In the genomic region with DNA sequence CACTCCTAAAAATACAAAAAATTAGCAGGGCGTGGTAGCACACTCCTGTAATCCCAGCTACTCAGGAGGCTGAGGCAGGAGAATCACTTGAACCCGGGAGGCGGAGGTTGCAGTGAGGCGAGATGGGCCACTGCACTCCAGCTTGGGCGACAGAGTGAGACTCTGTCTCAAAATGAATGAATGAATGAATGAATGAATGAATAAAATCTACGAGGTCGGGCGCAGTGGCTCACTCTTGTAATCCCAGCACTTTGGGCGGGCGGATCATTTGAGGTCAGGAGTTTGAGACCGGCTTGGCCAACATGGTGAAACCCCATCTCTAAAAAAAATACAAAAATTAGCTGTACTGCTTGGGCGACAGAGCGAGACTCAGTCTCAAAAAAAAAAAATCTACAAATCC, we compare ENCODE assay signal across 7 cellular contexts. TPM values are rescaled to one million over a fixed set of nuclear protein-coding genes. Genes with fewer than 3 reads are reported as not detected.
DNase-seq lines count a peak whose midpoint lies in the region; ATAC-seq and TF ChIP-seq lines count a peak whose summit lies in the region.
"Not testable (repeated sequence)": the region's sequence is repeated elsewhere in the genome, so short reads cannot be mapped to it uniquely, and the experiment has no call there.

No MANE protein-coding gene starts in this region.

- DNase-seq in GM12865 (ENCODE audit: low read depth); Jurkat, Clone E6-1 (ENCODE audit: low read depth, low spot score); WTC11 (ENCODE audit: low spot score); fibroblast of the aortic adventitia (ENCODE audit: low read depth); sigmoid colon: not testable (repeated sequence)

- H3K27ac Mint-ChIP-seq in WTC11, result not testable (repeated sequence)
- H3K27ac Mint-ChIP-seq in brain, result peak overlapping the region in 4 of 5 experiments; percentile 82 to 90 (median 89)

- H3K9me3 Mint-ChIP-seq in WTC11, brain: not testable (repeated sequence)

- CTCF ChIA-PET in WTC11 (lab: Charles Lee), result interaction anchor here (1.0 to 1.5 kb wide), 5 partner anchors 11 to 181 kb away, joined by 3 to 13 read pairs (median 4); a partner anchor contains a TSS

- peaks cover 24% of the 10 kb centered on the region for H3K4me1 Mint-ChIP-seq in WTC11
- H3K4me1 Mint-ChIP-seq in brain, result peaks cover 13% of the 10 kb centered on the region

- not testable (repeated sequence) for H3K27me3 ChIP-seq in sigmoid colon

- peak overlapping the region; percentile 71 for H3K4me3 ChIP-seq in GM12865 (ENCODE audit: low read depth, low read length)
- H3K4me3 ChIP-seq in Jurkat, Clone E6-1 (ENCODE audit: low read length), result peak overlapping the region; percentile 78
- peak overlapping the region; percentile 77 for H3K4me3 ChIP-seq in fibroblast of the aortic adventitia (ENCODE audit: low read depth, low read length)
- peak overlapping the region; percentile 64 for H3K4me3 ChIP-seq in mesodermal cell (ENCODE audit: extremely low read depth, insufficient read depth, low read length, poor library complexity, severe bottlenecking)
- H3K4me3 ChIP-seq in sigmoid colon, result peak overlapping the region; percentile 67 to 96 (median 78)

- 77 to 99% methylated on average over 7 to 10 of the region's 13 CpGs for WGBS in mesodermal cell (ENCODE audit: insufficient coverage in 2 of 2), 2 experiments
- 66 to 71% methylated on average over 13 of the region's 13 CpGs for WGBS in sigmoid colon, 2 donors

- intact Hi-C loops in sigmoid colon (cut with DNase I), result not testable (repeated sequence)

- not testable (repeated sequence) for H3K36me3 Mint-ChIP-seq in WTC11, brain

- TF ChIP-seq POLR2A in sigmoid colon (IDR thresholded peaks at IDR 0.05), result not testable (repeated sequence)

- H3K9me3 ChIP-seq in mesodermal cell (ENCODE audit: control insufficient read depth, low read length); sigmoid colon: not testable (repeated sequence)

- H3K4me1 ChIP-seq in mesodermal cell (ENCODE audit: control insufficient read depth, insufficient read depth, low read length, poor library complexity, severe bottlenecking), result not testable (repeated sequence)
- H3K4me1 ChIP-seq in sigmoid colon, result peaks cover 0 to 15% (median 3%) of the 10 kb centered on the region in 4 donors

- not testable (repeated sequence) for ATAC-seq in WTC11

- not testable (repeated sequence) for H3K27ac ChIP-seq in mesodermal cell (ENCODE audit: low read depth, low read length, severe bottlenecking)
- peak overlapping the region; percentile 86 to 93 (median 90) for H3K27ac ChIP-seq in sigmoid colon

- TF ChIP-seq CTCF in GM12865 (IDR thresholded peaks at IDR 0.05; ENCODE audit: insufficient read depth, low read depth, low read length, missing control alignments); WTC11 (IDR thresholded peaks at IDR 0.05); brain (conservative IDR thresholded peaks at IDR 0.05); fibroblast of the aortic adventitia (IDR thresholded peaks at IDR 0.05; ENCODE audit: insufficient read depth, low read length); sigmoid colon (IDR thresholded peaks at IDR 0.05): not testable (repeated sequence)

- not testable (repeated sequence) for H3K36me3 ChIP-seq in mesodermal cell (ENCODE audit: control insufficient read depth, insufficient read depth, low read length); sigmoid colon

- not testable (repeated sequence) for TF ChIP-seq EP300 in sigmoid colon (IDR thresholded peaks at IDR 0.05)

- POLR2A ChIA-PET in WTC11 (lab: Charles Lee), result interaction anchor here (0.5 to 1.0 kb wide), 3 partner anchors 15 to 39 kb away, joined by 3 read pairs; no protein-coding TSS in a partner anchor

- H3K4me3 Mint-ChIP-seq in WTC11 (peak overlapping the region; percentile 81), brain (peak overlapping the region; percentile 86 to 89 (median 88))

- H3K27me3 Mint-ChIP-seq in WTC11 (ENCODE audit: low read depth); brain: not testable (repeated sequence)

RNA-seq across cellular contexts. Expression of a gene that starts 0.5 kb away (rescaled TPM):
- polyA plus RNA-seq in Jurkat, Clone E6-1 (2012; ENCODE audit: insufficient read depth, insufficient read length), result 5.9 TPM
- total RNA-seq in WTC11 (2021), result 11.4 to 12.8 TPM (median 12.0 TPM) in 3 replicates
- 6.0 TPM for polyA plus RNA-seq in brain (ENCODE audit: insufficient read depth, low read depth, low replicate concordance)
- 5.2 and 8.7 TPM in 2 replicates for total RNA-seq in fibroblast of the aortic adventitia (ENCODE audit: low replicate concordance)
- polyA plus RNA-seq in mesodermal cell (2013, experiment 1 of 2), result 5.4 TPM
- 6.2 TPM for polyA plus RNA-seq in mesodermal cell (2013, experiment 2 of 2)
- 10 to 100 TPM in 1 of 4 donors, 1 to 10 TPM in 3; 4.6 to 19.4 (median 5.8) TPM for total RNA-seq in sigmoid colon
- polyA plus RNA-seq in sigmoid colon, result 1 to 10 TPM; 3.5 to 9.9 (median 3.6) TPM

RNA-seq across cellular contexts. Expression of a gene that starts 38.5 kb away (rescaled TPM):
- polyA plus RNA-seq in Jurkat, Clone E6-1 (2012; ENCODE audit: insufficient read depth, insufficient read length), result 86.3 TPM
- total RNA-seq in WTC11 (2021) (81.4 to 92.1 TPM (median 83.8 TPM) in 3 replicates), fibroblast of the aortic adventitia (ENCODE audit: low replicate concordance) (55.7 and 99.1 TPM in 2 replicates), sigmoid colon (10 to 100 TPM; 42.0 to 54.3 (median 46.0) TPM)
- polyA plus RNA-seq in brain (ENCODE audit: insufficient read depth, low read depth, low replicate concordance) (74.6 TPM), sigmoid colon (10 to 100 TPM; 43.5 to 56.5 (median 55.7) TPM)
- 66.4 TPM for polyA plus RNA-seq in mesodermal cell (2013, experiment 1 of 2)
- polyA plus RNA-seq in mesodermal cell (2013, experiment 2 of 2), result 71.8 TPM
